Comparison of ENCODE assay signal across 9 cellular contexts in the genomic region with DNA sequence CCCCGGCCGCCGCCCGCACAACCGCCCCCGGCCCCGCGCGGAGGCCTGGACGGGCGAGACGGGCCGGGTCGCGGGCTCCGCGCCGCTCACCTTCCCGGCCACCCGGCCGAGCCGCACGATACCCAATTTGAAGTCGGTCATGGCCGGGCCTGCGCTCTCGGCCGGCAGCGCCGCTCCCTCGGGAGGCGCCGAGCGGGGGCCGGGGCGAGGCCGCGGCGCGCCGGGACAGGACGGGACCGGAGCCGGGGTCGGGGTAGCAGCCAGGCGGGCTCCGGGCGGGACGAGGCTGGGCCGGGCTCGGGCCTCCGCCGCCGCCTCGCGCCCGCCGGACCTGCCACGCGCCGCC. TPM values are rescaled to one million over a fixed set of nuclear protein-coding genes. Genes with fewer than 3 reads are reported as not detected.
DNase-seq lines count a peak whose midpoint lies in the region; ATAC-seq and TF ChIP-seq lines count a peak whose summit lies in the region.
"Had no signal": no experiment of that assay in that cellular context is flagged by ENCODE, and none has a peak within 500 bp of the region (broad histone marks: within the 10 kb centered on the region; RNA-seq: fewer than 3 reads in every experiment).

No MANE protein-coding gene starts in this region.

- H3K4me3 Mint-ChIP-seq in CD8-positive, alpha-beta T cell = no peak overlapping the region

- no peaks in the 10 kb centered on the region for H3K9me3 Mint-ChIP-seq in CD8-positive, alpha-beta T cell
- H3K9me3 Mint-ChIP-seq: activated naive CD4-positive, alpha-beta T cell treated with anti-CD3 and anti-CD28 coated beads, Interleukin-2, amount 10 ng/mL, durations not matched to agents 7 days and 5 days had no signal

- CTCF ChIA-PET in A673 (lab: Charles Lee) = interaction anchor here (1.4 kb wide), 1 partner anchor 11 kb away, joined by 5 read pairs; no protein-coding TSS in a partner anchor
- CTCF ChIA-PET in CD8-positive, alpha-beta T cell (lab: Charles Lee) = interaction anchor here (0.8 kb wide), 1 partner anchor 37 kb away, joined by 3 read pairs; no protein-coding TSS in a partner anchor

- no peak for TF ChIP-seq POLR2A in lower leg skin (IDR thresholded peaks at IDR 0.05)

- BruUV-seq in A673 (replicated peaks; lab: Mats Ljungman, UMichigan) = no TSS peak

- peaks cover 24% of the 10 kb centered on the region for H3K36me3 Mint-ChIP-seq in CD8-positive, alpha-beta T cell

- peaks cover 12% of the 10 kb centered on the region for H3K4me1 Mint-ChIP-seq in CD8-positive, alpha-beta T cell (ENCODE audit: low read depth)

- no peak for TF ChIP-seq CTCF in A673 (conservative IDR thresholded peaks at IDR 0.05; ENCODE audit: low read depth, low read length)
- TF ChIP-seq CTCF in WI38 (IDR thresholded peaks at IDR 0.05; ENCODE audit: low read depth, low read length) = no peak
- no peak for TF ChIP-seq CTCF in lower leg skin (IDR thresholded peaks at IDR 0.05)
- TF ChIP-seq CTCF in CD8-positive, alpha-beta T cell (IDR thresholded peaks at IDR 0.05) = no peak
- no peak for TF ChIP-seq CTCF in GM20000 (IDR thresholded peaks at IDR 0.05; ENCODE audit: extremely low read depth, missing control alignments)

- peak overlapping the region; percentile 94 for H3K4me3 ChIP-seq in A673 (ENCODE audit: low read depth, low read length, poor library complexity, severe bottlenecking)
- H3K4me3 ChIP-seq in WI38 (ENCODE audit: low read depth, low read length) = peak overlapping the region; percentile 73
- peak overlapping the region; percentile 50 for H3K4me3 ChIP-seq in lower leg skin (ENCODE audit: low read depth, poor library complexity, severe bottlenecking)
- no peak overlapping the region for H3K4me3 ChIP-seq in CD8-positive, alpha-beta T cell (ENCODE audit: low read depth, low read length)

- H3K27ac Mint-ChIP-seq in CD8-positive, alpha-beta T cell = no peak overlapping the region

- H3K36me3 ChIP-seq in A673 (ENCODE audit: insufficient read depth, low read length, poor library complexity, severe bottlenecking) = peaks cover 35% of the 10 kb centered on the region
- H3K36me3 ChIP-seq in CD8-positive, alpha-beta T cell (ENCODE audit: insufficient read depth, low read length) = peaks cover 8% of the 10 kb centered on the region

- H3K9me3 ChIP-seq in A673 (ENCODE audit: low read depth, low read length, poor library complexity, severe bottlenecking) = no peaks in the 10 kb centered on the region
- no peaks in the 10 kb centered on the region for H3K9me3 ChIP-seq in CD8-positive, alpha-beta T cell (ENCODE audit: low read length)

- peak; percentile 19 for ATAC-seq in GM21619 (IDR thresholded peaks at IDR 0.05; ENCODE audit: unreplicated experiment)
- no peak for ATAC-seq in GM18867 (IDR thresholded peaks at IDR 0.05; ENCODE audit: unreplicated experiment)
- no peak for ATAC-seq in CD8-positive, alpha-beta T cell

- no peaks in the 10 kb centered on the region for H3K27me3 Mint-ChIP-seq in CD8-positive, alpha-beta T cell (ENCODE audit: low read depth)
- H3K27me3 Mint-ChIP-seq: activated naive CD4-positive, alpha-beta T cell treated with anti-CD3 and anti-CD28 coated beads, Interleukin-2, amount 10 ng/mL, durations not matched to agents 7 days and 5 days had no signal

- H3K27me3 ChIP-seq in A673 (replicated peaks; ENCODE audit: insufficient read depth, low read depth, low read length, poor library complexity) = no peaks in the 10 kb centered on the region
- H3K27me3 ChIP-seq in CD8-positive, alpha-beta T cell (ENCODE audit: insufficient read depth, low read length) = no peaks in the 10 kb centered on the region

- H3K27ac ChIP-seq in A673 (ENCODE audit: low read depth, low read length, poor library complexity, severe bottlenecking) = peak overlapping the region; percentile 77
- no peak overlapping the region for H3K27ac ChIP-seq in CD8-positive, alpha-beta T cell (ENCODE audit: low read depth, low read length)

- POLR2A ChIA-PET in A673 (lab: Charles Lee; ENCODE audit: low non-redundant PET) = no interaction called here
- POLR2A ChIA-PET in CD8-positive, alpha-beta T cell (lab: Charles Lee) = interaction anchor here (1.0 kb wide), 1 partner anchor 29 kb away, joined by 3 read pairs; the partner anchor contains the start of gene EHMT1

- 0% methylated on average over 18 of the region's 61 CpGs; no CpG with 5 or more reads in 1 of the 2 donors for WGBS in lower leg skin, 2 donors

- H3K4me1 ChIP-seq in A673 (ENCODE audit: insufficient read depth, low read length, poor library complexity, severe bottlenecking) = peaks cover 7% of the 10 kb centered on the region
- peaks cover 15% of the 10 kb centered on the region for H3K4me1 ChIP-seq in CD8-positive, alpha-beta T cell (ENCODE audit: insufficient read depth, low read length)

- no peak for DNase-seq in A673 (ENCODE audit: low spot score)
- no peak for DNase-seq in lower leg skin (ENCODE audit: low spot score in 2 of 2)
- DNase-seq in CD8-positive, alpha-beta T cell = no peak
- no peak for DNase-seq in GM20000 (ENCODE audit: low spot score)
- no peak for DNase-seq in NCI-H187 (lab: John Stamatoyannopoulos, UW)

- intact Hi-C loops in A673 (cut with micrococcal nuclease; ENCODE audit: unreplicated experiment) (no loop called here), lower leg skin (cut with DNase I; ENCODE audit: low total_unique reads) (no loop called here)
- intact Hi-C loops in CD8-positive, alpha-beta T cell (cut with DNase I, micrococcal nuclease) = loop anchor here (1.0 kb wide), 3 partner anchors 15 to 39 kb away; partner anchors contain the start of genes ARRDC1 (in 2 of the 2) and MRPL41 (in 2 of the 2)

RNA-seq across cellular contexts. Expression of gene ZMYND19, which starts 0.2 kb away (rescaled TPM):
- 68.0 and 75.3 TPM in 2 replicates for total RNA-seq in A673 (2021)
- 10 to 100 TPM; 26.1 to 40.5 (median 38.1) TPM for total RNA-seq in lower leg skin
- 10 to 100 TPM in 1 of 2 experiments, 1 to 10 TPM in 1; 9.0 to 10.3 TPM for total RNA-seq in CD8-positive, alpha-beta T cell

RNA-seq across cellular contexts. Expression of gene DPH7, which starts 11.4 kb away (rescaled TPM):
- total RNA-seq in A673 (2021) = 56.5 and 56.9 TPM in 2 replicates
- total RNA-seq in lower leg skin = 10 to 100 TPM; 27.5 to 46.0 (median 34.7) TPM
- 10 to 100 TPM; 47.0 to 49.8 TPM for total RNA-seq in CD8-positive, alpha-beta T cell

RNA-seq across cellular contexts. Expression of gene ARRDC1, which starts 15.4 kb away (rescaled TPM):
- total RNA-seq in A673 (2021) (13.3 and 18.3 TPM in 2 replicates), lower leg skin (100 to 1,000 TPM in 2 of 4 donors, 10 to 100 TPM in 2; 69.4 to 161 (median 91.9) TPM)
- 10 to 100 TPM; 30.8 to 35.9 TPM for total RNA-seq in CD8-positive, alpha-beta T cell

RNA-seq across cellular contexts. Expression of gene EHMT1, which starts 28.7 kb away (rescaled TPM):
- 115 and 124 TPM in 2 replicates for total RNA-seq in A673 (2021)
- total RNA-seq in lower leg skin = 100 to 1,000 TPM in 1 of 4 donors, 10 to 100 TPM in 3; 64.2 to 128 (median 73.2) TPM
- 10 to 100 TPM; 83.1 to 86.2 TPM for total RNA-seq in CD8-positive, alpha-beta T cell

RNA-seq across cellular contexts. Expression of gene MRPL41, which starts 38.4 kb away (rescaled TPM):
- 66.6 and 67.4 TPM in 2 replicates for total RNA-seq in A673 (2021)
- 10 to 100 TPM; 54.6 to 61.8 (median 58.5) TPM for total RNA-seq in lower leg skin
- 10 to 100 TPM; 31.8 to 33.5 TPM for total RNA-seq in CD8-positive, alpha-beta T cell

Comparison
In these comparisons a context has a peak if more than half of its experiments do, and no peak if none do; other contexts are left out.
1. intact Hi-C loops: an anchor here in CD8-positive, alpha-beta T cell (1.0 kb wide); none called in A673 and lower leg skin.